Comparison of ENCODE assay signal across 1 cellular context in genomic region chr12:51009038-51009437, GRCh38.
TF ChIP-seq lines count a peak whose summit lies in the region.

No MANE protein-coding gene starts in this region.

TF ChIP-seq in GM23338, 12 proteins besides CTCF, POLR2A, EP300 and RAD21 (continued from another document):
- TF ChIP-seq ZNF462 (CRISPR knock-in tag; IDR thresholded peaks at IDR 0.05): no peak
- TF ChIP-seq STAT1 (IDR thresholded peaks at IDR 0.05; ENCODE audit: unreplicated experiment): no peak
- TF ChIP-seq JUNB (IDR thresholded peaks at IDR 0.05; ENCODE audit: unreplicated experiment): no peak
- no peak for TF ChIP-seq POLR2AphosphoS5 (IDR thresholded peaks at IDR 0.05; ENCODE audit: low read depth)
- TF ChIP-seq ZNF331 (CRISPR knock-in tag; IDR thresholded peaks at IDR 0.05; ENCODE audit: low read depth): no peak
